Comparison of ENCODE assay signal across 1 cellular context in genomic region chr13:27125357-27126282, GRCh38.
A peak's percentile ranks its signal among the peaks of the same experiment; 100 is the strongest.
TF ChIP-seq lines count a peak whose summit lies in the region.

No MANE protein-coding gene starts in this region.

TF ChIP-seq in K562, 482 proteins besides CTCF, POLR2A, EP300 and RAD21 (continued from another document and continues in another):
- TF ChIP-seq FOXP4 (CRISPR knock-in tag; IDR thresholded peaks at IDR 0.05; ENCODE audit: borderline replicate concordance) (no peak), ZNF778 (CRISPR knock-in tag; IDR thresholded peaks at IDR 0.05) (no peak), ETS1 (conservative IDR thresholded peaks at IDR 0.05; ENCODE audit: control insufficient read depth, low read depth, low read length) (no peak), ZNF143 (CRISPR knock-in tag; IDR thresholded peaks at IDR 0.05) (no peak), MAX (CRISPR knock-in tag; IDR thresholded peaks at IDR 0.05) (peak; percentile 76), RBFOX2 (IDR thresholded peaks at IDR 0.05; ENCODE audit: low read depth, low read length) (peak; percentile 72), SP2 (IDR thresholded peaks at IDR 0.05; ENCODE audit: extremely low read depth, low read depth, low read length, poor library complexity, severe bottlenecking) (no peak), MTA1 (IDR thresholded peaks at IDR 0.05; ENCODE audit: borderline replicate concordance) (no peak), MED1 (CRISPR knock-in tag; IDR thresholded peaks at IDR 0.05; ENCODE audit: borderline replicate concordance) (no peak), SAFB (IDR thresholded peaks at IDR 0.05; ENCODE audit: borderline replicate concordance, low read depth, low read length) (no peak), CAMTA2 (CRISPR knock-in tag; conservative IDR thresholded peaks at IDR 0.05) (no peak), NFYB (IDR thresholded peaks at IDR 0.05; ENCODE audit: extremely low read depth, insufficient read length) (no peak), ZNF551 (CRISPR knock-in tag; IDR thresholded peaks at IDR 0.05) (no peak), ATF2 (CRISPR knock-in tag; IDR thresholded peaks at IDR 0.05) (no peak), HDAC3 (IDR thresholded peaks at IDR 0.05; ENCODE audit: borderline replicate concordance, partially characterized antibody) (no peak), USF1 (CRISPR knock-in tag; IDR thresholded peaks at IDR 0.05) (peak; percentile 42; the same call in 1 of the 2 replicates), BCL6 (CRISPR knock-in tag; IDR thresholded peaks at IDR 0.05) (no peak), MECOM (CRISPR knock-in tag; IDR thresholded peaks at IDR 0.05) (no peak), NR2C1 (IDR thresholded peaks at IDR 0.05) (no peak; the same call in none of the 2 replicates), NR2C1 (tag; IDR thresholded peaks at IDR 0.05) (peak; percentile 47), GATA2 (CRISPR knock-in tag; IDR thresholded peaks at IDR 0.05) (peak; percentile 51; the same call in 1 of the 2 replicates), TAF9B (IDR thresholded peaks at IDR 0.05; ENCODE audit: partially characterized antibody) (peak; percentile 55), RBM17 (IDR thresholded peaks at IDR 0.05; ENCODE audit: borderline replicate concordance, low read depth, low read length) (no peak), CREBBP (IDR thresholded peaks at IDR 0.05; ENCODE audit: low read depth, low read length) (no peak), SMAD1 (IDR thresholded peaks at IDR 0.05; ENCODE audit: low read depth, low read length, partially characterized antibody) (no peak), RERE (CRISPR knock-in tag; IDR thresholded peaks at IDR 0.05; ENCODE audit: borderline replicate concordance) (no peak), KDM1A (IDR thresholded peaks at IDR 0.05) (no peak), ARID4B (CRISPR knock-in tag; IDR thresholded peaks at IDR 0.05) (no peak; the same call in 1 of the 2 replicates), ZZZ3 (IDR thresholded peaks at IDR 0.05) (no peak), PKNOX1 (IDR thresholded peaks at IDR 0.05) (peak; percentile 89), MAFG (tag; conservative IDR thresholded peaks at IDR 0.05) (no peak), BACH1 (tag; IDR thresholded peaks at IDR 0.05) (no peak), SNIP1 (IDR thresholded peaks at IDR 0.05; ENCODE audit: low read depth) (no peak), PHB2 (IDR thresholded peaks at IDR 0.05; ENCODE audit: low read depth) (no peak), MYC (IDR thresholded peaks at IDR 0.05; ENCODE audit: low read depth, low read length) (no peak), MYC (CRISPR knock-in tag; IDR thresholded peaks at IDR 0.05; ENCODE audit: borderline replicate concordance, low read depth) (no peak), DEAF1 (CRISPR knock-in tag; IDR thresholded peaks at IDR 0.05) (no peak), ZNF57 (CRISPR knock-in tag; IDR thresholded peaks at IDR 0.05) (no peak), FOXJ3 (CRISPR knock-in tag; IDR thresholded peaks at IDR 0.05) (no peak), RBM14 (IDR thresholded peaks at IDR 0.05; ENCODE audit: borderline replicate concordance, insufficient read depth, low read depth, low read length) (no peak), FOXO4 (CRISPR knock-in tag; IDR thresholded peaks at IDR 0.05) (no peak), HMG20A (CRISPR knock-in tag; conservative IDR thresholded peaks at IDR 0.05) (no peak), KLF13 (tag; IDR thresholded peaks at IDR 0.05; ENCODE audit: borderline replicate concordance, low read depth) (no peak), GTF2E2 (tag; IDR thresholded peaks at IDR 0.05) (no peak)
